In genomic region chr17:6654816-6655731, GRCh38 we compare ENCODE assay signal across 1 cellular context.
TF ChIP-seq lines count a peak whose summit lies in the region.

No MANE protein-coding gene starts in this region.

TF ChIP-seq in H1, 55 proteins besides CTCF, POLR2A, EP300 and RAD21:
- TF ChIP-seq EGR1 (IDR thresholded peaks at IDR 0.05; ENCODE audit: borderline replicate concordance, low read depth, low read length) (no peak), SIN3A (conservative IDR thresholded peaks at IDR 0.05 in 1 of 2, IDR thresholded peaks at IDR 0.05 in 1 of 2; ENCODE audit: low read depth in 1 of 2, low read length in 2 of 2) (peak in 1 of 2 experiments; percentile 63; a peak in 1 of 4 replicates), EZH2 (IDR thresholded peaks at IDR 0.05; ENCODE audit: low read depth, low read length, severe bottlenecking) (peak; percentile 48), CEBPB (IDR thresholded peaks at IDR 0.05; ENCODE audit: low read depth, low read length) (no peak), TAF7 (optimal IDR thresholded peaks at IDR 0.05; ENCODE audit: borderline replicate concordance, low read depth, low read length) (no peak), SIRT6 (IDR thresholded peaks at IDR 0.05; ENCODE audit: low read length) (no peak), HDAC6 (IDR thresholded peaks at IDR 0.05; ENCODE audit: low read depth, low read length) (no peak), SRF (IDR thresholded peaks at IDR 0.05; ENCODE audit: low read depth, low read length) (no peak), CTBP2 (IDR thresholded peaks at IDR 0.05; ENCODE audit: borderline replicate concordance, insufficient read depth, insufficient read length, low read length) (no peak), TAF1 (IDR thresholded peaks at IDR 0.05; ENCODE audit: low read depth, low read length) (0 out of 2 replicates have a peak, but pooled peaks have one; percentile 13), MAX (IDR thresholded peaks at IDR 0.05) (0 out of 2 replicates have a peak, but pooled peaks have one; percentile 22), SUZ12 (IDR thresholded peaks at IDR 0.05; ENCODE audit: low read length) (peak; percentile 54), USF2 (IDR thresholded peaks at IDR 0.05; ENCODE audit: low read length) (no peak), RBBP5 (IDR thresholded peaks at IDR 0.05; ENCODE audit: borderline replicate concordance, low read depth, low read length) (no peak), MAFK (IDR thresholded peaks at IDR 0.05; ENCODE audit: low read depth, low read length) (no peak), PHF8 (conservative IDR thresholded peaks at IDR 0.05; ENCODE audit: low read depth, low read length) (no peak), TBP (IDR thresholded peaks at IDR 0.05; ENCODE audit: low read depth, low read length) (no peak), JUND (IDR thresholded peaks at IDR 0.05; ENCODE audit: low read length) (no peak), CBX5 (IDR thresholded peaks at IDR 0.05; ENCODE audit: low read depth, low read length) (no peak), SP2 (IDR thresholded peaks at IDR 0.05; ENCODE audit: low read length) (no peak), KDM1A (IDR thresholded peaks at IDR 0.05; ENCODE audit: borderline replicate concordance, low read length) (no peak), NRF1 (IDR thresholded peaks at IDR 0.05; ENCODE audit: low read depth, low read length) (no peak), RFX5 (IDR thresholded peaks at IDR 0.05; ENCODE audit: borderline replicate concordance, low read depth, low read length) (0 out of 2 replicates have a peak, but pooled peaks have one; percentile 31), YY1 (IDR thresholded peaks at IDR 0.05; ENCODE audit: low read depth, low read length) (peak; percentile 87), KDM4A (IDR thresholded peaks at IDR 0.05; ENCODE audit: low read depth, low read length, severe bottlenecking) (peak; percentile 45), GTF2F1 (IDR thresholded peaks at IDR 0.05; ENCODE audit: borderline replicate concordance, low read depth, low read length) (no peak), GABPA (IDR thresholded peaks at IDR 0.05; ENCODE audit: borderline replicate concordance, insufficient read depth, low read length) (peak; percentile 40; the same call in 1 of the 2 replicates), SAP30 (IDR thresholded peaks at IDR 0.05; ENCODE audit: insufficient read depth, insufficient replicate concordance, low read length) (no peak)
- TF ChIP-seq, protein P1, sequence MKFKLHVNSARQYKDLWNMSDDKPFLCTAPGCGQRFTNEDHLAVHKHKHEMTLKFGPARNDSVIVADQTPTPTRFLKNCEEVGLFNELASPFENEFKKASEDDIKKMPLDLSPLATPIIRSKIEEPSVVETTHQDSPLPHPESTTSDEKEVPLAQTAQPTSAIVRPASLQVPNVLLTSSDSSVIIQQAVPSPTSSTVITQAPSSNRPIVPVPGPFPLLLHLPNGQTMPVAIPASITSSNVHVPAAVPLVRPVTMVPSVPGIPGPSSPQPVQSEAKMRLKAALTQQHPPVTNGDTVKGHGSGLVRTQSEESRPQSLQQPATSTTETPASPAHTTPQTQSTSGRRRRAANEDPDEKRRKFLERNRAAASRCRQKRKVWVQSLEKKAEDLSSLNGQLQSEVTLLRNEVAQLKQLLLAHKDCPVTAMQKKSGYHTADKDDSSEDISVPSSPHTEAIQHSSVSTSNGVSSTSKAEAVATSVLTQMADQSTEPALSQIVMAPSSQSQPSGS (IDR thresholded peaks at IDR 0.05; ENCODE audit: low read length) = no peak
- TF ChIP-seq, protein P2, sequence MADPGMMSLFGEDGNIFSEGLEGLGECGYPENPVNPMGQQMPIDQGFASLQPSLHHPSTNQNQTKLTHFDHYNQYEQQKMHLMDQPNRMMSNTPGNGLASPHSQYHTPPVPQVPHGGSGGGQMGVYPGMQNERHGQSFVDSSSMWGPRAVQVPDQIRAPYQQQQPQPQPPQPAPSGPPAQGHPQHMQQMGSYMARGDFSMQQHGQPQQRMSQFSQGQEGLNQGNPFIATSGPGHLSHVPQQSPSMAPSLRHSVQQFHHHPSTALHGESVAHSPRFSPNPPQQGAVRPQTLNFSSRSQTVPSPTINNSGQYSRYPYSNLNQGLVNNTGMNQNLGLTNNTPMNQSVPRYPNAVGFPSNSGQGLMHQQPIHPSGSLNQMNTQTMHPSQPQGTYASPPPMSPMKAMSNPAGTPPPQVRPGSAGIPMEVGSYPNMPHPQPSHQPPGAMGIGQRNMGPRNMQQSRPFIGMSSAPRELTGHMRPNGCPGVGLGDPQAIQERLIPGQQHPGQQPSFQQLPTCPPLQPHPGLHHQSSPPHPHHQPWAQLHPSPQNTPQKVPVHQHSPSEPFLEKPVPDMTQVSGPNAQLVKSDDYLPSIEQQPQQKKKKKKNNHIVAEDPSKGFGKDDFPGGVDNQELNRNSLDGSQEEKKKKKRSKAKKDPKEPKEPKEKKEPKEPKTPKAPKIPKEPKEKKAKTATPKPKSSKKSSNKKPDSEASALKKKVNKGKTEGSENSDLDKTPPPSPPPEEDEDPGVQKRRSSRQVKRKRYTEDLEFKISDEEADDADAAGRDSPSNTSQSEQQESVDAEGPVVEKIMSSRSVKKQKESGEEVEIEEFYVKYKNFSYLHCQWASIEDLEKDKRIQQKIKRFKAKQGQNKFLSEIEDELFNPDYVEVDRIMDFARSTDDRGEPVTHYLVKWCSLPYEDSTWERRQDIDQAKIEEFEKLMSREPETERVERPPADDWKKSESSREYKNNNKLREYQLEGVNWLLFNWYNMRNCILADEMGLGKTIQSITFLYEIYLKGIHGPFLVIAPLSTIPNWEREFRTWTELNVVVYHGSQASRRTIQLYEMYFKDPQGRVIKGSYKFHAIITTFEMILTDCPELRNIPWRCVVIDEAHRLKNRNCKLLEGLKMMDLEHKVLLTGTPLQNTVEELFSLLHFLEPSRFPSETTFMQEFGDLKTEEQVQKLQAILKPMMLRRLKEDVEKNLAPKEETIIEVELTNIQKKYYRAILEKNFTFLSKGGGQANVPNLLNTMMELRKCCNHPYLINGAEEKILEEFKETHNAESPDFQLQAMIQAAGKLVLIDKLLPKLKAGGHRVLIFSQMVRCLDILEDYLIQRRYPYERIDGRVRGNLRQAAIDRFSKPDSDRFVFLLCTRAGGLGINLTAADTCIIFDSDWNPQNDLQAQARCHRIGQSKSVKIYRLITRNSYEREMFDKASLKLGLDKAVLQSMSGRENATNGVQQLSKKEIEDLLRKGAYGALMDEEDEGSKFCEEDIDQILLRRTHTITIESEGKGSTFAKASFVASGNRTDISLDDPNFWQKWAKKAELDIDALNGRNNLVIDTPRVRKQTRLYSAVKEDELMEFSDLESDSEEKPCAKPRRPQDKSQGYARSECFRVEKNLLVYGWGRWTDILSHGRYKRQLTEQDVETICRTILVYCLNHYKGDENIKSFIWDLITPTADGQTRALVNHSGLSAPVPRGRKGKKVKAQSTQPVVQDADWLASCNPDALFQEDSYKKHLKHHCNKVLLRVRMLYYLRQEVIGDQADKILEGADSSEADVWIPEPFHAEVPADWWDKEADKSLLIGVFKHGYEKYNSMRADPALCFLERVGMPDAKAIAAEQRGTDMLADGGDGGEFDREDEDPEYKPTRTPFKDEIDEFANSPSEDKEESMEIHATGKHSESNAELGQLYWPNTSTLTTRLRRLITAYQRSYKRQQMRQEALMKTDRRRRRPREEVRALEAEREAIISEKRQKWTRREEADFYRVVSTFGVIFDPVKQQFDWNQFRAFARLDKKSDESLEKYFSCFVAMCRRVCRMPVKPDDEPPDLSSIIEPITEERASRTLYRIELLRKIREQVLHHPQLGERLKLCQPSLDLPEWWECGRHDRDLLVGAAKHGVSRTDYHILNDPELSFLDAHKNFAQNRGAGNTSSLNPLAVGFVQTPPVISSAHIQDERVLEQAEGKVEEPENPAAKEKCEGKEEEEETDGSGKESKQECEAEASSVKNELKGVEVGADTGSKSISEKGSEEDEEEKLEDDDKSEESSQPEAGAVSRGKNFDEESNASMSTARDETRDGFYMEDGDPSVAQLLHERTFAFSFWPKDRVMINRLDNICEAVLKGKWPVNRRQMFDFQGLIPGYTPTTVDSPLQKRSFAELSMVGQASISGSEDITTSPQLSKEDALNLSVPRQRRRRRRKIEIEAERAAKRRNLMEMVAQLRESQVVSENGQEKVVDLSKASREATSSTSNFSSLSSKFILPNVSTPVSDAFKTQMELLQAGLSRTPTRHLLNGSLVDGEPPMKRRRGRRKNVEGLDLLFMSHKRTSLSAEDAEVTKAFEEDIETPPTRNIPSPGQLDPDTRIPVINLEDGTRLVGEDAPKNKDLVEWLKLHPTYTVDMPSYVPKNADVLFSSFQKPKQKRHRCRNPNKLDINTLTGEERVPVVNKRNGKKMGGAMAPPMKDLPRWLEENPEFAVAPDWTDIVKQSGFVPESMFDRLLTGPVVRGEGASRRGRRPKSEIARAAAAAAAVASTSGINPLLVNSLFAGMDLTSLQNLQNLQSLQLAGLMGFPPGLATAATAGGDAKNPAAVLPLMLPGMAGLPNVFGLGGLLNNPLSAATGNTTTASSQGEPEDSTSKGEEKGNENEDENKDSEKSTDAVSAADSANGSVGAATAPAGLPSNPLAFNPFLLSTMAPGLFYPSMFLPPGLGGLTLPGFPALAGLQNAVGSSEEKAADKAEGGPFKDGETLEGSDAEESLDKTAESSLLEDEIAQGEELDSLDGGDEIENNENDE (IDR thresholded peaks at IDR 0.05; ENCODE audit: insufficient replicate concordance, low read length) = no peak
- TF ChIP-seq, protein P3, sequence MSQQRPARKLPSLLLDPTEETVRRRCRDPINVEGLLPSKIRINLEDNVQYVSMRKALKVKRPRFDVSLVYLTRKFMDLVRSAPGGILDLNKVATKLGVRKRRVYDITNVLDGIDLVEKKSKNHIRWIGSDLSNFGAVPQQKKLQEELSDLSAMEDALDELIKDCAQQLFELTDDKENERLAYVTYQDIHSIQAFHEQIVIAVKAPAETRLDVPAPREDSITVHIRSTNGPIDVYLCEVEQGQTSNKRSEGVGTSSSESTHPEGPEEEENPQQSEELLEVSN (IDR thresholded peaks at IDR 0.05) = peak; percentile 55; the same call in 1 of the 2 replicates
